ENCODE assay signal across 22 cellular contexts in genomic region chr10:121337356-121337936, GRCh38.
DNase-seq lines count a peak whose midpoint lies in the region; ATAC-seq and TF ChIP-seq lines count a peak whose summit lies in the region.
"Had no signal": no experiment of that assay in that cellular context is flagged by ENCODE, and none has a peak within 500 bp of the region (broad histone marks: within the 10 kb centered on the region; RNA-seq: fewer than 3 reads in every experiment).

No MANE protein-coding gene starts in this region.

- no TSS peak for BruUV-seq in Calu3 (replicated peaks; lab: Mats Ljungman, UMichigan)

- H3K4me3 ChIP-seq in body of pancreas: no peak overlapping the region
- no peak overlapping the region for H3K4me3 ChIP-seq in effector memory CD4-positive, alpha-beta T cell (ENCODE audit: insufficient read depth, low read depth, low read length, poor library complexity, severe bottlenecking)
- H3K4me3 ChIP-seq: PC-9, tibial artery had no signal

- CTCF ChIA-PET in Calu3 (lab: Charles Lee): interaction anchor here (0.9 kb wide), 1 partner anchor 12 kb away, joined by 4 read pairs; no protein-coding TSS in a partner anchor

- H3K36me3 ChIP-seq in body of pancreas (replicated peaks in 1 of 2; ENCODE audit: insufficient read depth in 1 of 2, low read depth in 2 of 2): no peaks in the 10 kb centered on the region
- no peaks in the 10 kb centered on the region for H3K36me3 ChIP-seq in effector memory CD4-positive, alpha-beta T cell (ENCODE audit: control insufficient read depth, insufficient read depth, low read length)
- H3K36me3 ChIP-seq: tibial artery had no signal

- WGBS in body of pancreas, 2 donors: 22 to 30% methylated on average over 6 of the region's 6 CpGs

- no peak overlapping the region for H3K27ac ChIP-seq in body of pancreas
- no peak overlapping the region for H3K27ac ChIP-seq in effector memory CD4-positive, alpha-beta T cell (ENCODE audit: insufficient read depth, low read length, poor library complexity, severe bottlenecking)
- H3K27ac ChIP-seq: parathyroid adenoma, PC-9, tibial artery, VCaP had no signal

- H3K27ac Mint-ChIP-seq in Calu3 (ENCODE audit: unreplicated experiment): peak overlapping the region; percentile 47
- H3K27ac Mint-ChIP-seq: CD14-positive monocyte; naive thymus-derived CD4-positive, alpha-beta T cell; T-helper 17 cell had no signal

- DNase-seq in Calu3 (peak; percentile 32), NCI-H128 (lab: John Stamatoyannopoulos, UW; ENCODE audit: unreplicated experiment) (peak; percentile 6), body of pancreas (peak in 2 of 4 donors; percentile 8 to 26), mucosa of gallbladder (ENCODE audit: low spot score) (peak; percentile 20), A172 (ENCODE audit: low spot score) (no peak), ecto neural progenitor cell (ENCODE audit: low spot score) (no peak)
- no peak for DNase-seq in effector memory CD4-positive, alpha-beta T cell
- DNase-seq: dermis blood vessel endothelial cell; foreskin fibroblast; mesenchymal stem cell; naive thymus-derived CD4-positive, alpha-beta T cell; NCI-H2081 treated with DMSO at 0.1 percent for 48 hours; NCI-H526 treated with DMSO at 0.1 percent for 48 hours; PC-9; stimulated activated CD4-positive, alpha-beta T cell treated with anti-CD3 and anti-CD28 coated beads, Interleukin-2, amount 100 ng/mL, for 24 hours; stimulated activated naive CD4-positive, alpha-beta T cell; T-helper 17 cell; tibial artery had no signal

- H3K9me3 Mint-ChIP-seq in Calu3 (ENCODE audit: low read depth, unreplicated experiment): peaks cover 3% of the 10 kb centered on the region

- TF ChIP-seq CTCF in Calu3 (IDR thresholded peaks at IDR 0.05; ENCODE audit: unreplicated experiment) (no peak), body of pancreas (IDR thresholded peaks at IDR 0.05) (no peak)

- H3K9me3 ChIP-seq in body of pancreas: no peaks in the 10 kb centered on the region
- no peaks in the 10 kb centered on the region for H3K9me3 ChIP-seq in effector memory CD4-positive, alpha-beta T cell (ENCODE audit: control insufficient read depth, low read length)
- H3K9me3 ChIP-seq: tibial artery had no signal

- intact Hi-C loops in Calu3 (cut with micrococcal nuclease; ENCODE audit: unreplicated experiment) (no loop called here), body of pancreas (cut with DNase I) (no loop called here)

- TF ChIP-seq POLR2A in body of pancreas (IDR thresholded peaks at IDR 0.05) (no peak), GM18505 (IDR thresholded peaks at IDR 0.05; ENCODE audit: borderline replicate concordance, extremely low read depth, insufficient read depth, insufficient read length) (no peak)

- peaks cover 19% of the 10 kb centered on the region for H3K4me1 ChIP-seq in body of pancreas
- no peaks in the 10 kb centered on the region for H3K4me1 ChIP-seq in effector memory CD4-positive, alpha-beta T cell (ENCODE audit: control insufficient read depth, insufficient read depth, low read length, poor library complexity, severe bottlenecking)
- H3K4me1 ChIP-seq: parathyroid adenoma had no signal

- no peaks in the 10 kb centered on the region for H3K36me3 Mint-ChIP-seq in Calu3 (ENCODE audit: insufficient read depth, unreplicated experiment)
- H3K36me3 Mint-ChIP-seq: CD14-positive monocyte had no signal

- no peaks in the 10 kb centered on the region for H3K27me3 Mint-ChIP-seq in Calu3 (ENCODE audit: unreplicated experiment)
- H3K27me3 Mint-ChIP-seq: naive thymus-derived CD4-positive, alpha-beta T cell; T-helper 17 cell had no signal

- ATAC-seq in body of pancreas (peak; percentile 80), GM18505 (IDR thresholded peaks at IDR 0.05; ENCODE audit: unreplicated experiment) (no peak)
- ATAC-seq: naive thymus-derived CD4-positive, alpha-beta T cell; T-helper 17 cell had no signal

- H3K4me1 Mint-ChIP-seq in Calu3 (ENCODE audit: low read depth, unreplicated experiment): peaks cover 41% of the 10 kb centered on the region
- H3K4me1 Mint-ChIP-seq: CD14-positive monocyte; naive thymus-derived CD4-positive, alpha-beta T cell; T-helper 17 cell had no signal

- H3K4me3 Mint-ChIP-seq in Calu3 (ENCODE audit: low read depth, unreplicated experiment): no peak overlapping the region
- H3K4me3 Mint-ChIP-seq: CD14-positive monocyte; naive thymus-derived CD4-positive, alpha-beta T cell; T-helper 17 cell had no signal

- H3K27me3 ChIP-seq in body of pancreas: no peaks in the 10 kb centered on the region
- H3K27me3 ChIP-seq in effector memory CD4-positive, alpha-beta T cell (replicated peaks; ENCODE audit: control insufficient read depth, insufficient read depth, low read length, poor library complexity, severe bottlenecking): no peaks in the 10 kb centered on the region
- H3K27me3 ChIP-seq: tibial artery had no signal

Comparison
In these comparisons a context has a peak if more than half of its experiments do, and no peak if none do; other contexts are left out.
1. DNase-seq: peak in Calu3 (single experiment), NCI-H128 (single experiment) and mucosa of gallbladder (single experiment); none in effector memory CD4-positive, alpha-beta T cell (0 of 3), A172 (single experiment) and ecto neural progenitor cell (single experiment).